Comparison of ENCODE assay signal across 18 cellular contexts in the genomic region with DNA sequence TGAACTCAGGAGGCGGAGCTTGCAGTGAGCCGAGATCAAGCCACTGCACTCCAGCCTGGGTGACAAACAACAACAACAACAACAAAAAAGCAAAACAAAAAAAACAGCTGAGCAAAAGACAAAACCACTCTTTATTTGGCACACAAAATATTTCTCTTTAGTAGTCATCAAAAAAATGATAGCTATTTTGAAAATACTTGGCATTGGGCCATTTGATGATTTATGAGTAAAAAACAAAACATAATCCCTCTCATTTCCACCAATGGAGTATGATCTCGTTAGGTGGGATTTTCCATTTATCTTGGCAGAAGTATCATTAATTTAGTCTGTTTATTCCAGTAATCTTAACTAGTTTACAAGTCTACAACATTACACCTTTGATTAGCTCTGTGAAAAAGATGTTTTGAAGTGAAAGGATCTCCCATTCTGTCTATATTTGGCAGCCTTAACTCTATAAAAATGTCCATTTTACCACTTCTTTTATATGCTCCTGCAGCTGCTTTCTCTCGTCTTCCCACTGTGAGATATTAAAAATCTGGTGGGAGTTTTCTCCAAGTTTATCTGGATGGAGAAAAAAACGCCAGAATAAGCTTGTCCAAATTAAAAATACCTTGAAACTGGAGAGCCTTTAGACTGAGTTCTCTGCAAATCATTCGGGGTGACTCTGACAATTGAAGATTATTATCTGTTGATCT. TPM values are rescaled to one million over a fixed set of nuclear protein-coding genes. Genes with fewer than 3 reads are reported as not detected.
DNase-seq lines count a peak whose midpoint lies in the region; TF ChIP-seq lines count a peak whose summit lies in the region.
"Had no signal": no experiment of that assay in that cellular context is flagged by ENCODE, and none has a peak within 500 bp of the region (broad histone marks: within the 10 kb centered on the region; RNA-seq: fewer than 3 reads in every experiment).

No MANE protein-coding gene starts in this region.

- H3K4me3 Mint-ChIP-seq in CD8-positive, alpha-beta memory T cell, result no peak overlapping the region
- no peak overlapping the region for H3K4me3 Mint-ChIP-seq in activated T-cell treated with anti-CD3 and anti-CD28 coated beads, Interleukin-2, amount 50 U/mL, for 24 hours
- H3K4me3 Mint-ChIP-seq: CD14-positive monocyte, GM23338 had no signal

- TF ChIP-seq CTCF in fibroblast of pulmonary artery (IDR thresholded peaks at IDR 0.05; ENCODE audit: low read length, missing control alignments) (no peak), smooth muscle cell (IDR thresholded peaks at IDR 0.05; ENCODE audit: borderline replicate concordance, insufficient read depth, poor library complexity, severe bottlenecking) (no peak)

- CTCF ChIA-PET in CD8-positive, alpha-beta memory T cell (lab: Charles Lee), result no interaction called here

- WGBS in smooth muscle cell (ENCODE audit: low lambda C conversion rate), result 77% methylated on average over 6 of the region's 6 CpGs

- peak overlapping the region; percentile 48 for H2AFZ ChIP-seq in smooth muscle cell (ENCODE audit: low read depth)
- H2AFZ ChIP-seq: GM23338 had no signal

- H3K27me3 Mint-ChIP-seq in CD8-positive, alpha-beta memory T cell, result no peaks in the 10 kb centered on the region
- H3K27me3 Mint-ChIP-seq in activated T-cell treated with anti-CD3 and anti-CD28 coated beads, Interleukin-2, amount 50 U/mL, for 24 hours, result no peaks in the 10 kb centered on the region

- no peaks in the 10 kb centered on the region for H3K36me3 Mint-ChIP-seq in CD8-positive, alpha-beta memory T cell
- H3K36me3 Mint-ChIP-seq in activated T-cell treated with anti-CD3 and anti-CD28 coated beads, Interleukin-2, amount 50 U/mL, for 24 hours (ENCODE audit: low read depth), result no peaks in the 10 kb centered on the region
- H3K36me3 Mint-ChIP-seq: CD14-positive monocyte had no signal

- peaks cover 0 to 23% (median 2%) of the 10 kb centered on the region in 5 donors for H3K9me3 Mint-ChIP-seq in CD8-positive, alpha-beta memory T cell
- H3K9me3 Mint-ChIP-seq in activated T-cell treated with anti-CD3 and anti-CD28 coated beads, Interleukin-2, amount 50 U/mL, for 24 hours, result peaks cover 10% of the 10 kb centered on the region
- H3K9me3 Mint-ChIP-seq: GM23338 had no signal

- peak; percentile 6 for DNase-seq in NCI-H2171 treated with DMSO at 0.1 percent for 48 hours (lab: John Stamatoyannopoulos, UW)
- no peak for DNase-seq in NCI-H2171 (lab: John Stamatoyannopoulos, UW)
- peak; percentile 8 for DNase-seq in amniotic epithelial cell (ENCODE audit: low read depth)
- DNase-seq in fibroblast of pulmonary artery (ENCODE audit: low read depth), result peak; percentile 15
- DNase-seq in smooth muscle cell (lab: John Stamatoyannopoulos, UW; ENCODE audit: unreplicated experiment), result no peak
- DNase-seq in hypothalamus (lab: John Stamatoyannopoulos, UW), result no peak
- no peak for DNase-seq in CD8-positive, alpha-beta memory T cell
- no peak for DNase-seq in activated T-cell treated with anti-CD3 and anti-CD28 coated beads, Interleukin-2, amount 50 U/mL, for 24 hours
- DNase-seq: DMS53, MG63, NCI-H1092 treated with DMSO at 0.1 percent for 48 hours, NCI-H1694, NCI-H2107, SHP77 had no signal

- H3K27me3 ChIP-seq in smooth muscle cell (ENCODE audit: low read depth), result no peaks in the 10 kb centered on the region
- H3K27me3 ChIP-seq in CD8-positive, alpha-beta memory T cell (ENCODE audit: insufficient read depth, low read length, poor library complexity, severe bottlenecking), result no peaks in the 10 kb centered on the region
- H3K27me3 ChIP-seq: MG63 had no signal

- H3F3A ChIP-seq in smooth muscle cell (ENCODE audit: low read depth), result no peaks in the 10 kb centered on the region

- no peak overlapping the region for H3K27ac Mint-ChIP-seq in CD8-positive, alpha-beta memory T cell
- H3K27ac Mint-ChIP-seq in activated T-cell treated with anti-CD3 and anti-CD28 coated beads, Interleukin-2, amount 50 U/mL, for 24 hours, result no peak overlapping the region
- H3K27ac Mint-ChIP-seq: CD14-positive monocyte, GM23338 had no signal

- no peak overlapping the region for H3K4me2 ChIP-seq in smooth muscle cell
- H3K4me2 ChIP-seq: GM23338, KMS-11 had no signal

- H3K27ac ChIP-seq in smooth muscle cell (ENCODE audit: low read depth), result no peak overlapping the region
- no peak overlapping the region for H3K27ac ChIP-seq in CD8-positive, alpha-beta memory T cell (ENCODE audit: low read depth, low read length)
- H3K27ac ChIP-seq: 22Rv1, KMS-11 had no signal

- H3K9ac ChIP-seq in smooth muscle cell (ENCODE audit: low read depth), result no peak overlapping the region
- H3K9ac ChIP-seq: KMS-11 had no signal

- H3K36me3 ChIP-seq in smooth muscle cell (ENCODE audit: low read depth), result no peaks in the 10 kb centered on the region
- H3K36me3 ChIP-seq in CD8-positive, alpha-beta memory T cell (ENCODE audit: insufficient read depth, low read length), result no peaks in the 10 kb centered on the region
- H3K36me3 ChIP-seq: MG63 had no signal

- no peaks in the 10 kb centered on the region for H3K9me3 ChIP-seq in smooth muscle cell (replicated peaks; ENCODE audit: low read depth)
- no peaks in the 10 kb centered on the region for H3K9me3 ChIP-seq in CD8-positive, alpha-beta memory T cell (ENCODE audit: low read length)
- H3K9me3 ChIP-seq: MG63 had no signal

- H3K4me3 ChIP-seq in fibroblast of pulmonary artery (replicated peaks; ENCODE audit: low read depth, low read length), result no peak overlapping the region
- no peak overlapping the region for H3K4me3 ChIP-seq in smooth muscle cell
- no peak overlapping the region for H3K4me3 ChIP-seq in CD8-positive, alpha-beta memory T cell (ENCODE audit: low read length)
- H3K4me3 ChIP-seq: GM23338, MG63 had no signal

- no peaks in the 10 kb centered on the region for H3K4me1 ChIP-seq in smooth muscle cell (ENCODE audit: low read depth)
- H3K4me1 ChIP-seq in CD8-positive, alpha-beta memory T cell (ENCODE audit: insufficient read depth, low read length), result no peaks in the 10 kb centered on the region

- H3K79me2 ChIP-seq in smooth muscle cell (ENCODE audit: low read depth), result no peaks in the 10 kb centered on the region

- no peaks in the 10 kb centered on the region for H4K20me1 ChIP-seq in smooth muscle cell (ENCODE audit: low read depth)

- POLR2A ChIA-PET in CD8-positive, alpha-beta memory T cell (lab: Charles Lee), result no interaction called here

- no peaks in the 10 kb centered on the region for H3K4me1 Mint-ChIP-seq in CD8-positive, alpha-beta memory T cell
- no peaks in the 10 kb centered on the region for H3K4me1 Mint-ChIP-seq in activated T-cell treated with anti-CD3 and anti-CD28 coated beads, Interleukin-2, amount 50 U/mL, for 24 hours (ENCODE audit: low read depth)
- H3K4me1 Mint-ChIP-seq: CD14-positive monocyte, GM23338 had no signal

RNA-seq across cellular contexts. Expression of gene AGMO, which starts 58.8 kb away (rescaled TPM):
- 0.27 and 0.90 TPM in 2 replicates for total RNA-seq in smooth muscle cell
- 0.18 and 0.50 TPM in 2 replicates for polyA plus RNA-seq in smooth muscle cell
- not detected for total RNA-seq in CD8-positive, alpha-beta memory T cell
- not detected for polyA plus RNA-seq in CD8-positive, alpha-beta memory T cell
- polyA plus RNA-seq: CD14-positive monocyte had no signal

Comparison
In these comparisons a context has a peak if more than half of its experiments do, and no peak if none do; other contexts are left out.
1. DNase-seq: peak in NCI-H2171 treated with DMSO at 0.1 percent for 48 hours (single experiment), amniotic epithelial cell (single experiment) and fibroblast of pulmonary artery (single experiment); none in NCI-H2171 (single experiment), smooth muscle cell (single experiment), hypothalamus (0 of 51), CD8-positive, alpha-beta memory T cell (0 of 5) and activated T-cell treated with anti-CD3 and anti-CD28 coated beads, Interleukin-2, amount 50 U/mL, for 24 hours (single experiment).